Comparison of ENCODE assay signal across 1 cellular context in the genomic region with DNA sequence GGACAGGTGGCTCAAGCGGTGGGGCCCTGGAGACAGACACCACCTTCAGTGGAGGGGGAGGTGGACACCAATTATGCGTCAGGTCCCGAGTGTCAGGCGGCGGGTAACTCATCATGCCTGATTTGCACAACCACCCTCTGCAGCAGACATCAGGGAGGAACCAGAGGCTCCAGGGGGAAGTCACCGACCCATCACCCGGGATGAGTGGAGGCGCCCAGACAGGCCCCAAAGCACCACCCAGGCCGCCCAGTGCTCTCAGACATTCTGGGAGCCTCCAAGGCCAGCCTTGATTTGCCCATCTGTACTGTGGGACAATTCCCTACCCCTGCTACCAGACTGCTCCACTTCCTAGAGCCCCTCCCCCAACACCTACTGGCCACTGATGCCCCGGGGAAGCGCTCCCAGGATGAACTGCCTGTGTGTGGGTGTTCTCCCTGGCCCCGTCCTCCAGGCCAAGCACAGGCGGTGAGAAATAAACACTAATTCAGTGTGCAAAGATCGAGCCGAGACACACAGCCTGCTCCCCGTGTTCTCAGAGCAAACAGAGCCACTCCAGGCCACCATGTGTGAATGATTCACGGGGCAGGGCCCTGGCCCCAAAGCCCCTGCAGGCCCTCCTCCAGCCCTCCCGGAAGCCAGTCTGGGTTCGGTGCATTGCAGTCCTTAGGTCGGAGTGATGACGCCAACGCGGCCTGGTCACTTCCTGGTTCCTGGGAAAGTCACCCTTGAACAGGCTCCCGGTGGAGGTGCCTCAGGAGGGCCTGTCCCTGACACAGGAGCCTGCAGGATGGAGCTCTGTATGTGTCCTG.
TF ChIP-seq lines count a peak whose summit lies in the region.

No MANE protein-coding gene starts in this region.

TF ChIP-seq in HepG2, 621 proteins besides CTCF, POLR2A, EP300 and RAD21 (continued from another document and continues in another):
- TF ChIP-seq, protein P1, sequence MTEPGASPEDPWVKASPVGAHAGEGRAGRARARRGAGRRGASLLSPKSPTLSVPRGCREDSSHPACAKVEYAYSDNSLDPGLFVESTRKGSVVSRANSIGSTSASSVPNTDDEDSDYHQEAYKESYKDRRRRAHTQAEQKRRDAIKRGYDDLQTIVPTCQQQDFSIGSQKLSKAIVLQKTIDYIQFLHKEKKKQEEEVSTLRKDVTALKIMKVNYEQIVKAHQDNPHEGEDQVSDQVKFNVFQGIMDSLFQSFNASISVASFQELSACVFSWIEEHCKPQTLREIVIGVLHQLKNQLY (CRISPR knock-in tag; IDR thresholded peaks at IDR 0.05): peak; percentile 88
- no peak for TF ChIP-seq SYNCRIP (IDR thresholded peaks at IDR 0.05; ENCODE audit: insufficient read depth, low read depth, low read length)
- TF ChIP-seq, protein P2, sequence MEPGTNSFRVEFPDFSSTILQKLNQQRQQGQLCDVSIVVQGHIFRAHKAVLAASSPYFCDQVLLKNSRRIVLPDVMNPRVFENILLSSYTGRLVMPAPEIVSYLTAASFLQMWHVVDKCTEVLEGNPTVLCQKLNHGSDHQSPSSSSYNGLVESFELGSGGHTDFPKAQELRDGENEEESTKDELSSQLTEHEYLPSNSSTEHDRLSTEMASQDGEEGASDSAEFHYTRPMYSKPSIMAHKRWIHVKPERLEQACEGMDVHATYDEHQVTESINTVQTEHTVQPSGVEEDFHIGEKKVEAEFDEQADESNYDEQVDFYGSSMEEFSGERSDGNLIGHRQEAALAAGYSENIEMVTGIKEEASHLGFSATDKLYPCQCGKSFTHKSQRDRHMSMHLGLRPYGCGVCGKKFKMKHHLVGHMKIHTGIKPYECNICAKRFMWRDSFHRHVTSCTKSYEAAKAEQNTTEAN (CRISPR knock-in tag; conservative IDR thresholded peaks at IDR 0.05): peak; percentile 97
- TF ChIP-seq, protein P3, sequence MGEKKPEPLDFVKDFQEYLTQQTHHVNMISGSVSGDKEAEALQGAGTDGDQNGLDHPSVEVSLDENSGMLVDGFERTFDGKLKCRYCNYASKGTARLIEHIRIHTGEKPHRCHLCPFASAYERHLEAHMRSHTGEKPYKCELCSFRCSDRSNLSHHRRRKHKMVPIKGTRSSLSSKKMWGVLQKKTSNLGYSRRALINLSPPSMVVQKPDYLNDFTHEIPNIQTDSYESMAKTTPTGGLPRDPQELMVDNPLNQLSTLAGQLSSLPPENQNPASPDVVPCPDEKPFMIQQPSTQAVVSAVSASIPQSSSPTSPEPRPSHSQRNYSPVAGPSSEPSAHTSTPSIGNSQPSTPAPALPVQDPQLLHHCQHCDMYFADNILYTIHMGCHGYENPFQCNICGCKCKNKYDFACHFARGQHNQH (CRISPR knock-in tag; IDR thresholded peaks at IDR 0.05): peak; percentile 98
- TF ChIP-seq KAT7 (CRISPR knock-in tag; IDR thresholded peaks at IDR 0.05; ENCODE audit: borderline replicate concordance): peak; percentile 70; the same call in 1 of the 2 replicates
- peak; percentile 88; the same call in 1 of the 2 replicates for TF ChIP-seq ZNF564 (CRISPR knock-in tag; IDR thresholded peaks at IDR 0.05)
- TF ChIP-seq ZNF761 (CRISPR knock-in tag; conservative IDR thresholded peaks at IDR 0.05): 0 out of 2 replicates have a peak, but pooled peaks have one; percentile 89
- TF ChIP-seq ZNF749 (CRISPR knock-in tag; IDR thresholded peaks at IDR 0.05; ENCODE audit: borderline replicate concordance): peak; percentile 64; the same call in 1 of the 2 replicates
- no peak for TF ChIP-seq NR1H2 (CRISPR knock-in tag; IDR thresholded peaks at IDR 0.05; ENCODE audit: borderline replicate concordance, low read depth)
- no peak for TF ChIP-seq RFX3 (CRISPR knock-in tag; IDR thresholded peaks at IDR 0.05)
- TF ChIP-seq SMARCC2 (IDR thresholded peaks at IDR 0.05): no peak
- TF ChIP-seq, protein P4, sequence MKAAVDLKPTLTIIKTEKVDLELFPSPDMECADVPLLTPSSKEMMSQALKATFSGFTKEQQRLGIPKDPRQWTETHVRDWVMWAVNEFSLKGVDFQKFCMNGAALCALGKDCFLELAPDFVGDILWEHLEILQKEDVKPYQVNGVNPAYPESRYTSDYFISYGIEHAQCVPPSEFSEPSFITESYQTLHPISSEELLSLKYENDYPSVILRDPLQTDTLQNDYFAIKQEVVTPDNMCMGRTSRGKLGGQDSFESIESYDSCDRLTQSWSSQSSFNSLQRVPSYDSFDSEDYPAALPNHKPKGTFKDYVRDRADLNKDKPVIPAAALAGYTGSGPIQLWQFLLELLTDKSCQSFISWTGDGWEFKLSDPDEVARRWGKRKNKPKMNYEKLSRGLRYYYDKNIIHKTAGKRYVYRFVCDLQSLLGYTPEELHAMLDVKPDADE (CRISPR knock-in tag; IDR thresholded peaks at IDR 0.05): no peak
- peak; percentile 65; the same call in 1 of the 2 replicates for TF ChIP-seq ZNF343 (CRISPR knock-in tag; IDR thresholded peaks at IDR 0.05)
- no peak for TF ChIP-seq MAFG (CRISPR knock-in tag; IDR thresholded peaks at IDR 0.05)
- TF ChIP-seq, protein P5, sequence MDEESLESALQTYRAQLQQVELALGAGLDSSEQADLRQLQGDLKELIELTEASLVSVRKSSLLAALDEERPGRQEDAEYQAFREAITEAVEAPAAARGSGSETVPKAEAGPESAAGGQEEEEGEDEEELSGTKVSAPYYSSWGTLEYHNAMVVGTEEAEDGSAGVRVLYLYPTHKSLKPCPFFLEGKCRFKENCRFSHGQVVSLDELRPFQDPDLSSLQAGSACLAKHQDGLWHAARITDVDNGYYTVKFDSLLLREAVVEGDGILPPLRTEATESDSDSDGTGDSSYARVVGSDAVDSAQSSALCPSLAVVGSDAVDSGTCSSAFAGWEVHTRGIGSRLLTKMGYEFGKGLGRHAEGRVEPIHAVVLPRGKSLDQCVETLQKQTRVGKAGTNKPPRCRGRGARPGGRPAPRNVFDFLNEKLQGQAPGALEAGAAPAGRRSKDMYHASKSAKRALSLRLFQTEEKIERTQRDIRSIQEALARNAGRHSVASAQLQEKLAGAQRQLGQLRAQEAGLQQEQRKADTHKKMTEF (CRISPR knock-in tag; IDR thresholded peaks at IDR 0.05): peak; percentile 94
- TF ChIP-seq SAP130 (CRISPR knock-in tag; IDR thresholded peaks at IDR 0.05; ENCODE audit: low read depth): peak; percentile 99
- peak; percentile 98 for TF ChIP-seq ZNF629 (CRISPR knock-in tag; conservative IDR thresholded peaks at IDR 0.05)
- TF ChIP-seq FOXP1 (IDR thresholded peaks at IDR 0.05): no peak
- peak; percentile 70 for TF ChIP-seq FOXP1 (CRISPR knock-in tag; IDR thresholded peaks at IDR 0.05)
- TF ChIP-seq ZBED4 (CRISPR knock-in tag; IDR thresholded peaks at IDR 0.05; ENCODE audit: borderline replicate concordance): peak; percentile 59; the same call in 1 of the 2 replicates
- TF ChIP-seq ZBTB1 (CRISPR knock-in tag; IDR thresholded peaks at IDR 0.05; ENCODE audit: borderline replicate concordance): 0 out of 2 replicates have a peak, but pooled peaks have one; percentile 11
- TF ChIP-seq ZFP36L2 (CRISPR knock-in tag; IDR thresholded peaks at IDR 0.05): no peak
- no peak for TF ChIP-seq STAG1 (CRISPR knock-in tag; IDR thresholded peaks at IDR 0.05)
- TF ChIP-seq ZEB1 (IDR thresholded peaks at IDR 0.05; ENCODE audit: insufficient replicate concordance, low read depth): no peak
- peak; percentile 16; the same call in 1 of the 2 replicates for TF ChIP-seq BRD4 (CRISPR knock-in tag; IDR thresholded peaks at IDR 0.05)
- peak; percentile 90; the same call in 1 of the 2 replicates for TF ChIP-seq ZNF644 (CRISPR knock-in tag; IDR thresholded peaks at IDR 0.05; ENCODE audit: low read depth)
- 0 out of 2 replicates have a peak, but pooled peaks have one; percentile 69 for TF ChIP-seq NCOA1 (CRISPR knock-in tag; IDR thresholded peaks at IDR 0.05)
- TF ChIP-seq THRA (CRISPR knock-in tag; IDR thresholded peaks at IDR 0.05; ENCODE audit: borderline replicate concordance): peak; percentile 82; the same call in 1 of the 2 replicates
- TF ChIP-seq TARDBP (CRISPR knock-in tag; IDR thresholded peaks at IDR 0.05): peak; percentile 95; the same call in 1 of the 2 replicates
- TF ChIP-seq ZNF230 (CRISPR knock-in tag; IDR thresholded peaks at IDR 0.05): peak; percentile 68; the same call in 1 of the 2 replicates
- TF ChIP-seq ZNF367 (CRISPR knock-in tag; IDR thresholded peaks at IDR 0.05; ENCODE audit: borderline replicate concordance): no peak
- TF ChIP-seq SMAD3 (CRISPR knock-in tag; IDR thresholded peaks at IDR 0.05): no peak
- no peak for TF ChIP-seq ZNF552 (CRISPR knock-in tag; IDR thresholded peaks at IDR 0.05; ENCODE audit: borderline replicate concordance)
- TF ChIP-seq CCAR2 (optimal IDR thresholded peaks at IDR 0.05; ENCODE audit: low read depth, low read length): no peak
- TF ChIP-seq ZNF672 (CRISPR knock-in tag; IDR thresholded peaks at IDR 0.05): no peak
- TF ChIP-seq NCOA5 (CRISPR knock-in tag; IDR thresholded peaks at IDR 0.05): no peak
- TF ChIP-seq MYNN (CRISPR knock-in tag; IDR thresholded peaks at IDR 0.05; ENCODE audit: low read depth): no peak; the same call in 1 of the 2 replicates
- TF ChIP-seq, protein P6, sequence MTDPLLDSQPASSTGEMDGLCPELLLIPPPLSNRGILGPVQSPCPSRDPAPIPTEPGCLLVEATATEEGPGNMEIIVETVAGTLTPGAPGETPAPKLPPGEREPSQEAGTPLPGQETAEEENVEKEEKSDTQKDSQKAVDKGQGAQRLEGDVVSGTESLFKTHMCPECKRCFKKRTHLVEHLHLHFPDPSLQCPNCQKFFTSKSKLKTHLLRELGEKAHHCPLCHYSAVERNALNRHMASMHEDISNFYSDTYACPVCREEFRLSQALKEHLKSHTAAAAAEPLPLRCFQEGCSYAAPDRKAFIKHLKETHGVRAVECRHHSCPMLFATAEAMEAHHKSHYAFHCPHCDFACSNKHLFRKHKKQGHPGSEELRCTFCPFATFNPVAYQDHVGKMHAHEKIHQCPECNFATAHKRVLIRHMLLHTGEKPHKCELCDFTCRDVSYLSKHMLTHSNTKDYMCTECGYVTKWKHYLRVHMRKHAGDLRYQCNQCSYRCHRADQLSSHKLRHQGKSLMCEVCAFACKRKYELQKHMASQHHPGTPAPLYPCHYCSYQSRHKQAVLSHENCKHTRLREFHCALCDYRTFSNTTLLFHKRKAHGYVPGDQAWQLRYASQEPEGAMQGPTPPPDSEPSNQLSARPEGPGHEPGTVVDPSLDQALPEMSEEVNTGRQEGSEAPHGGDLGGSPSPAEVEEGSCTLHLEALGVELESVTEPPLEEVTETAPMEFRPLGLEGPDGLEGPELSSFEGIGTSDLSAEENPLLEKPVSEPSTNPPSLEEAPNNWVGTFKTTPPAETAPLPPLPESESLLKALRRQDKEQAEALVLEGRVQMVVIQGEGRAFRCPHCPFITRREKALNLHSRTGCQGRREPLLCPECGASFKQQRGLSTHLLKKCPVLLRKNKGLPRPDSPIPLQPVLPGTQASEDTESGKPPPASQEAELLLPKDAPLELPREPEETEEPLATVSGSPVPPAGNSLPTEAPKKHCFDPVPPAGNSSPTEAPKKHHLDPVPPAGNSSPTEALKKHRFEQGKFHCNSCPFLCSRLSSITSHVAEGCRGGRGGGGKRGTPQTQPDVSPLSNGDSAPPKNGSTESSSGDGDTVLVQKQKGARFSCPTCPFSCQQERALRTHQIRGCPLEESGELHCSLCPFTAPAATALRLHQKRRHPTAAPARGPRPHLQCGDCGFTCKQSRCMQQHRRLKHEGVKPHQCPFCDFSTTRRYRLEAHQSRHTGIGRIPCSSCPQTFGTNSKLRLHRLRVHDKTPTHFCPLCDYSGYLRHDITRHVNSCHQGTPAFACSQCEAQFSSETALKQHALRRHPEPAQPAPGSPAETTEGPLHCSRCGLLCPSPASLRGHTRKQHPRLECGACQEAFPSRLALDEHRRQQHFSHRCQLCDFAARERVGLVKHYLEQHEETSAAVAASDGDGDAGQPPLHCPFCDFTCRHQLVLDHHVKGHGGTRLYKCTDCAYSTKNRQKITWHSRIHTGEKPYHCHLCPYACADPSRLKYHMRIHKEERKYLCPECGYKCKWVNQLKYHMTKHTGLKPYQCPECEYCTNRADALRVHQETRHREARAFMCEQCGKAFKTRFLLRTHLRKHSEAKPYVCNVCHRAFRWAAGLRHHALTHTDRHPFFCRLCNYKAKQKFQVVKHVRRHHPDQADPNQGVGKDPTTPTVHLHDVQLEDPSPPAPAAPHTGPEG (CRISPR knock-in tag; IDR thresholded peaks at IDR 0.05): peak; percentile 11; the same call in 1 of the 2 replicates
- peak; percentile 70; the same call in 1 of the 2 replicates for TF ChIP-seq MYPOP (CRISPR knock-in tag; IDR thresholded peaks at IDR 0.05)
- TF ChIP-seq ZNF670 (CRISPR knock-in tag; IDR thresholded peaks at IDR 0.05; ENCODE audit: borderline replicate concordance): peak; percentile 44; the same call in 1 of the 2 replicates
